11 cellular contexts compared by ENCODE assay signal in the genomic region with DNA sequence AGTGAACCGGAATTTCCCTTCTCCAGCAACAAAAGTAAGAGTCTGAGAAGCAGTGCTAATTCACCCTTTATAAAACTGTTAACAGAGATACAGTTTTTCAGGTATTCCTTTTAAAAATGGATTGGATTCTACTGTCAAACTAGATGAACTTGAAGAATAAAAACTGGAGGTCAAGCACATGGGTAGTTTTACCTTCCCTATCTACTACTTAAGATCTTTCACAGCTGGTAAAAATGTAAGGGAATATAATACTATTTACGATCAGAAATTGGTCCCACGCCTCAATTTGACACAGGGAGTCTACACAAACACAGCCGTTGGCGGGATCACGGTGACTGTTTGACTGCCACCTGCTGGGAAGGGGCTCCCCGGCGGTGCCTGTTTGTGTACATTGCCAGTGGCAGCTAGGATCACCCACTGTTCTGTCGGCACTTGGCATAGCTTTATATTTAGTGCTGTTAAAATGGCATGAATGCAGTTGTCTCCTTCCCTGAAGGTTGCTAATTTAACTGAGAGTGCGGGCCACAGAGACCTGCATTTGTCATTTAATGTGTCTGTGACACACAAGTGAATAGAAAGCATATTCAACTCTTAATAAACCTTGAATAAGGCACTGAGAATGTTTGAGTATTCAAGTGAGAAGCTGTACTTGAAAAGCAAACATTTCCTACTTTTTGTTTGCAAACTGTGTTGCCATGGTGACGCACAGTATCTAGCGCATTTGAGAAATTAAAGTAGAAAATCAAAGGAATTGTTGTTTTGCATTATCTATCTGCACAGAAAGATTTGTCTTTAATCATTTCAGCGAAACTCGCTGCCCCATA. TPM values are rescaled to one million over a fixed set of nuclear protein-coding genes. Genes with fewer than 3 reads are reported as not detected.
DNase-seq lines count a peak whose midpoint lies in the region; TF ChIP-seq lines count a peak whose summit lies in the region.
"Had no signal": no experiment of that assay in that cellular context is flagged by ENCODE, and none has a peak within 500 bp of the region (broad histone marks: within the 10 kb centered on the region; RNA-seq: fewer than 3 reads in every experiment).

No MANE protein-coding gene starts in this region.

- H3F3A ChIP-seq in neural cell (ENCODE audit: insufficient read depth, low read length, poor library complexity, severe bottlenecking) = no peaks in the 10 kb centered on the region

- DNase-seq in G401 (ENCODE audit: low spot score) = peak; percentile 12
- peak; percentile 70 to 75 for DNase-seq in NCI-H1930 (lab: John Stamatoyannopoulos, UW)
- peak; percentile 32 for DNase-seq in colonic mucosa
- no peak for DNase-seq in tibial artery
- DNase-seq in activated naive CD4-positive, alpha-beta T cell treated with anti-CD3 and anti-CD28 coated beads for 36 hours = no peak
- no peak for DNase-seq in NOMO-1 (lab: John Stamatoyannopoulos, UW; ENCODE audit: unreplicated experiment in 2 of 2)
- no peak for DNase-seq in GOT3 (lab: John Stamatoyannopoulos, UW)
- DNase-seq: NK-92 treated with Interleukin-12 subunit alpha and Interleukin-12 subunit beta, amount 100 ng/mL, for 24 hours; ovary had no signal

- H2AFZ ChIP-seq in neural cell (ENCODE audit: low read depth, low read length) = no peak overlapping the region

- in situ Hi-C loops in G401 (cut with HindIII; ENCODE audit: low sequenced_read_pairs) = no loop called here

- TF ChIP-seq EP300 in neural cell (conservative IDR thresholded peaks at IDR 0.05; ENCODE audit: poor library complexity, severe bottlenecking) = peak; percentile 35

- TF ChIP-seq CTCF in colonic mucosa (IDR thresholded peaks at IDR 0.05) = peak; percentile 26
- no peak for TF ChIP-seq CTCF in neural cell (IDR thresholded peaks at IDR 0.05; ENCODE audit: poor library complexity, severe bottlenecking)
- no peak for TF ChIP-seq CTCF in tibial artery (IDR thresholded peaks at IDR 0.05)

- no peaks in the 10 kb centered on the region for H3K4me1 ChIP-seq in colonic mucosa
- no peaks in the 10 kb centered on the region for H3K4me1 ChIP-seq in tibial artery

- intact Hi-C loops in colonic mucosa (cut with DNase I) (loop anchor here (10.0 kb wide), 1 partner anchor 284 kb away; no protein-coding TSS in a partner anchor), tibial artery (cut with DNase I; ENCODE audit: low total_unique reads) (no loop called here)
- intact Hi-C loops in activated naive CD4-positive, alpha-beta T cell treated with anti-CD3 and anti-CD28 coated beads for 36 hours (cut with micrococcal nuclease) = no loop called here

- CTCF ChIA-PET in activated naive CD4-positive, alpha-beta T cell treated with anti-CD3 and anti-CD28 coated beads for 36 hours (lab: Charles Lee) = no interaction called here

- no peak for TF ChIP-seq RAD21 in neural cell (conservative IDR thresholded peaks at IDR 0.05)

- H3K79me2 ChIP-seq in neural cell (replicated peaks; ENCODE audit: insufficient read depth, low read length) = no peaks in the 10 kb centered on the region

- no peak overlapping the region for H3K27ac Mint-ChIP-seq in activated naive CD4-positive, alpha-beta T cell treated with anti-CD3 and anti-CD28 coated beads for 36 hours
- H3K27ac Mint-ChIP-seq: stimulated activated naive CD8-positive, alpha-beta T cell treated with anti-CD3 and anti-CD28 coated beads, Interleukin-15, Interleukin-2, amounts not matched to agents 100 ng/mL and 50 ng/mL, for 24 hours had no signal

- H4K20me1 ChIP-seq in neural cell (ENCODE audit: insufficient read depth) = no peaks in the 10 kb centered on the region

- no peak overlapping the region for H3K4me2 ChIP-seq in neural cell (ENCODE audit: low read length)

- H3K27ac ChIP-seq in colonic mucosa (no peak overlapping the region), neural cell (ENCODE audit: low read length) (no peak overlapping the region), tibial artery (no peak overlapping the region)
- H3K27ac ChIP-seq: ovary had no signal

- H3K9me2 ChIP-seq in neural cell (ENCODE audit: insufficient read depth, low read length) = no peaks in the 10 kb centered on the region

- H3K27me3 Mint-ChIP-seq in activated naive CD4-positive, alpha-beta T cell treated with anti-CD3 and anti-CD28 coated beads for 36 hours (ENCODE audit: low read depth) = no peaks in the 10 kb centered on the region
- H3K27me3 Mint-ChIP-seq: stimulated activated naive CD8-positive, alpha-beta T cell treated with anti-CD3 and anti-CD28 coated beads, Interleukin-15, Interleukin-2, amounts not matched to agents 100 ng/mL and 50 ng/mL, for 24 hours had no signal

- peaks cover 29% of the 10 kb centered on the region for H3K36me3 Mint-ChIP-seq in activated naive CD4-positive, alpha-beta T cell treated with anti-CD3 and anti-CD28 coated beads for 36 hours (ENCODE audit: low read depth)

- H3K4me1 Mint-ChIP-seq in activated naive CD4-positive, alpha-beta T cell treated with anti-CD3 and anti-CD28 coated beads for 36 hours (ENCODE audit: low read depth) = no peaks in the 10 kb centered on the region

- H3K9me3 ChIP-seq in colonic mucosa (no peaks in the 10 kb centered on the region), neural cell (ENCODE audit: low read length) (no peaks in the 10 kb centered on the region), tibial artery (no peaks in the 10 kb centered on the region)
- H3K9me3 ChIP-seq: ovary had no signal

- H3K27me3 ChIP-seq in colonic mucosa (no peaks in the 10 kb centered on the region), neural cell (ENCODE audit: insufficient read depth, low read depth, low read length) (no peaks in the 10 kb centered on the region), tibial artery (no peaks in the 10 kb centered on the region)
- H3K27me3 ChIP-seq: ovary had no signal

- no peaks in the 10 kb centered on the region for H3K36me3 ChIP-seq in colonic mucosa
- H3K36me3 ChIP-seq in neural cell (ENCODE audit: insufficient read depth, low read length) = peaks cover 11% of the 10 kb centered on the region
- H3K36me3 ChIP-seq in tibial artery = peaks cover 36 to 59% (median 53%) of the 10 kb centered on the region in 3 donors
- H3K36me3 ChIP-seq: ovary had no signal

- H3K4me3 ChIP-seq in colonic mucosa (no peak overlapping the region), neural cell (ENCODE audit: low read length) (no peak overlapping the region), tibial artery (no peak overlapping the region)
- H3K4me3 ChIP-seq: ovary had no signal

- H3K9me3 Mint-ChIP-seq in activated naive CD4-positive, alpha-beta T cell treated with anti-CD3 and anti-CD28 coated beads for 36 hours = no peaks in the 10 kb centered on the region
- H3K9me3 Mint-ChIP-seq: stimulated activated naive CD8-positive, alpha-beta T cell treated with anti-CD3 and anti-CD28 coated beads, Interleukin-15, Interleukin-2, amounts not matched to agents 100 ng/mL and 50 ng/mL, for 24 hours had no signal

- no peak overlapping the region for H3K4me3 Mint-ChIP-seq in activated naive CD4-positive, alpha-beta T cell treated with anti-CD3 and anti-CD28 coated beads for 36 hours
- H3K4me3 Mint-ChIP-seq: stimulated activated naive CD8-positive, alpha-beta T cell treated with anti-CD3 and anti-CD28 coated beads, Interleukin-15, Interleukin-2, amounts not matched to agents 100 ng/mL and 50 ng/mL, for 24 hours had no signal

- H3K9ac ChIP-seq in colonic mucosa (ENCODE audit: low read depth in 2 of 2, low read length in 2 of 2) (no peak overlapping the region), neural cell (ENCODE audit: low read length) (no peak overlapping the region)

TF ChIP-seq in neural cell, 6 proteins besides CTCF, POLR2A, EP300 and RAD21:
- TF ChIP-seq MXI1 (conservative IDR thresholded peaks at IDR 0.05; ENCODE audit: poor library complexity, severe bottlenecking) (no peak), POLR2AphosphoS5 (IDR thresholded peaks at IDR 0.05) (peak; percentile 69)

RNA-seq across cellular contexts. Expression of a gene that starts 59.6 kb away (rescaled TPM):
- not detected in 2 replicates for total RNA-seq in G401 (2014; rRNA removed; shearing (Covaris generic))
- total RNA-seq in colonic mucosa = under 1 TPM; 0.12 to 0.48 TPM
- 0.05 TPM in 1 of 2 replicates, not detected in the other for polyA plus RNA-seq in neural cell
- polyA minus RNA-seq in neural cell = not detected in 2 replicates
- total RNA-seq in activated naive CD4-positive, alpha-beta T cell treated with anti-CD3 and anti-CD28 coated beads for 36 hours = not detected

RNA-seq across cellular contexts. Expression of a gene that starts 59.7 kb away (rescaled TPM):
- not detected in 2 replicates for total RNA-seq in G401 (2014; rRNA removed; shearing (Covaris generic))
- total RNA-seq in colonic mucosa = under 1 TPM in 1 of 2 donors, not detected in 1; 0.29 TPM
- polyA plus RNA-seq in neural cell = 0.38 TPM in 1 of 2 replicates, not detected in the other
- polyA minus RNA-seq in neural cell = not detected in 2 replicates
- not detected for total RNA-seq in activated naive CD4-positive, alpha-beta T cell treated with anti-CD3 and anti-CD28 coated beads for 36 hours
- polyA plus RNA-seq: ovary had no signal

Comparison
In these comparisons a context has a peak if more than half of its experiments do, and no peak if none do; other contexts are left out.
1. DNase-seq: peak in G401 (single experiment), NCI-H1930 (2 of 2) and colonic mucosa (single experiment); none in tibial artery (0 of 2), activated naive CD4-positive, alpha-beta T cell treated with anti-CD3 and anti-CD28 coated beads for 36 hours (single experiment), NOMO-1 (0 of 2) and GOT3 (single experiment).